ENCODE assay signal across 8 cellular contexts in genomic region chr2:127049927-127050802, GRCh38. TPM values are rescaled to one million over a fixed set of nuclear protein-coding genes. Genes with fewer than 3 reads are reported as not detected.
DNase-seq lines count a peak whose midpoint lies in the region; ATAC-seq and TF ChIP-seq lines count a peak whose summit lies in the region.

No MANE protein-coding gene starts in this region.

- peak; percentile 81 for ATAC-seq in HG02759 (IDR thresholded peaks at IDR 0.05; ENCODE audit: unreplicated experiment)

- H3K27ac ChIP-seq in liver (ENCODE audit: low read depth in 1 of 2, low read length in 2 of 2): no peak overlapping the region

- TF ChIP-seq RAD21 in liver (IDR thresholded peaks at IDR 0.05): peak; percentile 82 to 88

- H3K4me1 Mint-ChIP-seq in activated CD4-positive, alpha-beta T cell treated with anti-CD3 and anti-CD28 coated beads, Interleukin-2, amount 10 ng/mL, durations not matched to agents 24 days and 14 days: peaks cover 2% of the 10 kb centered on the region
- H3K4me1 Mint-ChIP-seq in chondrocyte (ENCODE audit: low read depth): peaks cover 2% of the 10 kb centered on the region

- H3K27ac Mint-ChIP-seq in activated CD4-positive, alpha-beta T cell treated with anti-CD3 and anti-CD28 coated beads, Interleukin-2, amount 10 ng/mL, durations not matched to agents 24 days and 14 days: no peak overlapping the region
- H3K27ac Mint-ChIP-seq in chondrocyte (ENCODE audit: unreplicated experiment): peak overlapping the region; percentile 51

- DNase-seq in DMS153 (lab: John Stamatoyannopoulos, UW) (peak; percentile 6), DMS153 treated with DMSO at 0.1 percent for 48 hours (lab: John Stamatoyannopoulos, UW; ENCODE audit: unreplicated experiment) (no peak), NCI-H2171 (lab: John Stamatoyannopoulos, UW) (peak; percentile 39), chondrocyte (ENCODE audit: low spot score) (peak; percentile 87)
- DNase-seq in activated CD4-positive, alpha-beta T cell treated with anti-CD3 and anti-CD28 coated beads, Interleukin-2, amount 10 ng/mL, durations not matched to agents 24 days and 14 days: peak; percentile 89
- DNase-seq in stimulated activated CD8-positive, alpha-beta memory T cell treated with anti-CD3 and anti-CD28 coated beads, Interleukin-15, amount 100 ng/mL, for 1 hour (ENCODE audit: low read depth): peak; percentile 22

- no peaks in the 10 kb centered on the region for H3K27me3 ChIP-seq in liver (ENCODE audit: control insufficient read depth in 4 of 4, insufficient read depth in 4 of 4, low read length in 3 of 4)

- no peaks in the 10 kb centered on the region for H3K27me3 Mint-ChIP-seq in activated CD4-positive, alpha-beta T cell treated with anti-CD3 and anti-CD28 coated beads, Interleukin-2, amount 10 ng/mL, durations not matched to agents 24 days and 14 days
- H3K27me3 Mint-ChIP-seq in chondrocyte (ENCODE audit: low read depth): no peaks in the 10 kb centered on the region

- no peak overlapping the region for H3K9ac ChIP-seq in liver (ENCODE audit: low read depth in 1 of 2, low read length in 2 of 2)

- H3K4me3 ChIP-seq in liver (ENCODE audit: low read depth in 1 of 3, low read length in 3 of 3): no peak overlapping the region

- intact Hi-C loops in activated CD4-positive, alpha-beta T cell treated with anti-CD3 and anti-CD28 coated beads, Interleukin-2, amount 10 ng/mL, durations not matched to agents 24 days and 14 days (cut with micrococcal nuclease): loop anchor here (1.0 kb wide), 1 partner anchor 25 kb away; no protein-coding TSS in a partner anchor

- H3K9me3 ChIP-seq in liver (ENCODE audit: control insufficient read depth in 4 of 4, low read length in 3 of 4): no peaks in the 10 kb centered on the region

- peaks cover 0 to 6% (median 1%) of the 10 kb centered on the region in 4 donors for H3K36me3 ChIP-seq in liver (ENCODE audit: control insufficient read depth in 4 of 4, insufficient read depth in 3 of 4, low read depth in 1 of 4, low read length in 3 of 4)

- peaks cover 10 to 19% (median 13%) of the 10 kb centered on the region in 4 donors for H3K4me1 ChIP-seq in liver (ENCODE audit: control insufficient read depth in 4 of 4, insufficient read depth in 4 of 4, low read length in 3 of 4)

- TF ChIP-seq CTCF in chondrocyte (IDR thresholded peaks at IDR 0.05) (peak; percentile 93), liver (IDR thresholded peaks at IDR 0.05; ENCODE audit: low read depth, low read length, missing input control) (peak; percentile 85)

- WGBS in liver: 42% methylated on average over 33 of the region's 33 CpGs

- H3K9me3 Mint-ChIP-seq in activated CD4-positive, alpha-beta T cell treated with anti-CD3 and anti-CD28 coated beads, Interleukin-2, amount 10 ng/mL, durations not matched to agents 24 days and 14 days: no peaks in the 10 kb centered on the region
- H3K9me3 Mint-ChIP-seq in chondrocyte (ENCODE audit: low read depth): no peaks in the 10 kb centered on the region

- no peak overlapping the region for H3K4me3 Mint-ChIP-seq in activated CD4-positive, alpha-beta T cell treated with anti-CD3 and anti-CD28 coated beads, Interleukin-2, amount 10 ng/mL, durations not matched to agents 24 days and 14 days
- no peak overlapping the region for H3K4me3 Mint-ChIP-seq in chondrocyte (ENCODE audit: unreplicated experiment)

- H3K36me3 Mint-ChIP-seq in activated CD4-positive, alpha-beta T cell treated with anti-CD3 and anti-CD28 coated beads, Interleukin-2, amount 10 ng/mL, durations not matched to agents 24 days and 14 days (ENCODE audit: low read depth): peaks cover 10% of the 10 kb centered on the region
- peaks cover 6% of the 10 kb centered on the region for H3K36me3 Mint-ChIP-seq in chondrocyte (ENCODE audit: low read depth)

TF ChIP-seq in liver, 16 proteins besides CTCF, POLR2A, EP300 and RAD21:
- TF ChIP-seq RXRA (IDR thresholded peaks at IDR 0.05) (no peak), TAF1 (conservative IDR thresholded peaks at IDR 0.05) (no peak), YY1 (IDR thresholded peaks at IDR 0.05) (no peak), HNF4A (conservative IDR thresholded peaks at IDR 0.05) (no peak), GABPA (IDR thresholded peaks at IDR 0.05 in 1 of 2, conservative IDR thresholded peaks at IDR 0.05 in 1 of 2) (no peak), JUND (IDR thresholded peaks at IDR 0.05) (no peak), SP1 (IDR thresholded peaks at IDR 0.05) (no peak), FOXA2 (IDR thresholded peaks at IDR 0.05) (no peak), EGR1 (IDR thresholded peaks at IDR 0.05; ENCODE audit: low read depth in 2 of 2) (no peak), ATF3 (IDR thresholded peaks at IDR 0.05) (no peak), FOXA1 (IDR thresholded peaks at IDR 0.05) (no peak)

RNA-seq across cellular contexts. Expression of gene BIN1, which starts 56.8 kb away (rescaled TPM):
- 38.3 and 39.7 TPM in 2 replicates for total RNA-seq in activated CD4-positive, alpha-beta T cell treated with anti-CD3 and anti-CD28 coated beads, Interleukin-2, amount 10 ng/mL, durations not matched to agents 24 days and 14 days
- total RNA-seq in chondrocyte: 40.0 to 64.0 TPM (median 63.6 TPM) in 3 replicates
- 10 to 100 TPM; 16.7 to 21.5 TPM for total RNA-seq in liver
- 10 to 100 TPM; 13.3 TPM for polyA plus RNA-seq in liver
